ENCODE assay signal across 1 cellular context in the genomic region with DNA sequence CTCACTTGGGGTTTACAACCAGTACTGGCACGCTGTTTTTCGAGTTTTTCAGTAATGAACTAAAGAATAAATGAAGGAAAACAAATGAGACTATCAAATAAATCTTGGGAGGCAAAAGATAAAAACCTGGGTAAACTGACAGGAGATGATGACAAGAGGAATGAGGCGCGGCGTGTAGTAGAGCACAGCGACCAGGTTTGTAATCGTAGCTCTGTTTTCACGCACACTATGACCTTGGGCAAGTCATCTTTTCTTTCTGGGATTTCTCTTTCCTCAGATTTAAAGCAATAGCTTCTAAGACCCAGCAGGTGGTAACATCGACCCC.
TF ChIP-seq lines count a peak whose summit lies in the region.

No MANE protein-coding gene starts in this region.

TF ChIP-seq in GM23338, 12 proteins besides CTCF, POLR2A, EP300 and RAD21:
- TF ChIP-seq, protein P1, sequence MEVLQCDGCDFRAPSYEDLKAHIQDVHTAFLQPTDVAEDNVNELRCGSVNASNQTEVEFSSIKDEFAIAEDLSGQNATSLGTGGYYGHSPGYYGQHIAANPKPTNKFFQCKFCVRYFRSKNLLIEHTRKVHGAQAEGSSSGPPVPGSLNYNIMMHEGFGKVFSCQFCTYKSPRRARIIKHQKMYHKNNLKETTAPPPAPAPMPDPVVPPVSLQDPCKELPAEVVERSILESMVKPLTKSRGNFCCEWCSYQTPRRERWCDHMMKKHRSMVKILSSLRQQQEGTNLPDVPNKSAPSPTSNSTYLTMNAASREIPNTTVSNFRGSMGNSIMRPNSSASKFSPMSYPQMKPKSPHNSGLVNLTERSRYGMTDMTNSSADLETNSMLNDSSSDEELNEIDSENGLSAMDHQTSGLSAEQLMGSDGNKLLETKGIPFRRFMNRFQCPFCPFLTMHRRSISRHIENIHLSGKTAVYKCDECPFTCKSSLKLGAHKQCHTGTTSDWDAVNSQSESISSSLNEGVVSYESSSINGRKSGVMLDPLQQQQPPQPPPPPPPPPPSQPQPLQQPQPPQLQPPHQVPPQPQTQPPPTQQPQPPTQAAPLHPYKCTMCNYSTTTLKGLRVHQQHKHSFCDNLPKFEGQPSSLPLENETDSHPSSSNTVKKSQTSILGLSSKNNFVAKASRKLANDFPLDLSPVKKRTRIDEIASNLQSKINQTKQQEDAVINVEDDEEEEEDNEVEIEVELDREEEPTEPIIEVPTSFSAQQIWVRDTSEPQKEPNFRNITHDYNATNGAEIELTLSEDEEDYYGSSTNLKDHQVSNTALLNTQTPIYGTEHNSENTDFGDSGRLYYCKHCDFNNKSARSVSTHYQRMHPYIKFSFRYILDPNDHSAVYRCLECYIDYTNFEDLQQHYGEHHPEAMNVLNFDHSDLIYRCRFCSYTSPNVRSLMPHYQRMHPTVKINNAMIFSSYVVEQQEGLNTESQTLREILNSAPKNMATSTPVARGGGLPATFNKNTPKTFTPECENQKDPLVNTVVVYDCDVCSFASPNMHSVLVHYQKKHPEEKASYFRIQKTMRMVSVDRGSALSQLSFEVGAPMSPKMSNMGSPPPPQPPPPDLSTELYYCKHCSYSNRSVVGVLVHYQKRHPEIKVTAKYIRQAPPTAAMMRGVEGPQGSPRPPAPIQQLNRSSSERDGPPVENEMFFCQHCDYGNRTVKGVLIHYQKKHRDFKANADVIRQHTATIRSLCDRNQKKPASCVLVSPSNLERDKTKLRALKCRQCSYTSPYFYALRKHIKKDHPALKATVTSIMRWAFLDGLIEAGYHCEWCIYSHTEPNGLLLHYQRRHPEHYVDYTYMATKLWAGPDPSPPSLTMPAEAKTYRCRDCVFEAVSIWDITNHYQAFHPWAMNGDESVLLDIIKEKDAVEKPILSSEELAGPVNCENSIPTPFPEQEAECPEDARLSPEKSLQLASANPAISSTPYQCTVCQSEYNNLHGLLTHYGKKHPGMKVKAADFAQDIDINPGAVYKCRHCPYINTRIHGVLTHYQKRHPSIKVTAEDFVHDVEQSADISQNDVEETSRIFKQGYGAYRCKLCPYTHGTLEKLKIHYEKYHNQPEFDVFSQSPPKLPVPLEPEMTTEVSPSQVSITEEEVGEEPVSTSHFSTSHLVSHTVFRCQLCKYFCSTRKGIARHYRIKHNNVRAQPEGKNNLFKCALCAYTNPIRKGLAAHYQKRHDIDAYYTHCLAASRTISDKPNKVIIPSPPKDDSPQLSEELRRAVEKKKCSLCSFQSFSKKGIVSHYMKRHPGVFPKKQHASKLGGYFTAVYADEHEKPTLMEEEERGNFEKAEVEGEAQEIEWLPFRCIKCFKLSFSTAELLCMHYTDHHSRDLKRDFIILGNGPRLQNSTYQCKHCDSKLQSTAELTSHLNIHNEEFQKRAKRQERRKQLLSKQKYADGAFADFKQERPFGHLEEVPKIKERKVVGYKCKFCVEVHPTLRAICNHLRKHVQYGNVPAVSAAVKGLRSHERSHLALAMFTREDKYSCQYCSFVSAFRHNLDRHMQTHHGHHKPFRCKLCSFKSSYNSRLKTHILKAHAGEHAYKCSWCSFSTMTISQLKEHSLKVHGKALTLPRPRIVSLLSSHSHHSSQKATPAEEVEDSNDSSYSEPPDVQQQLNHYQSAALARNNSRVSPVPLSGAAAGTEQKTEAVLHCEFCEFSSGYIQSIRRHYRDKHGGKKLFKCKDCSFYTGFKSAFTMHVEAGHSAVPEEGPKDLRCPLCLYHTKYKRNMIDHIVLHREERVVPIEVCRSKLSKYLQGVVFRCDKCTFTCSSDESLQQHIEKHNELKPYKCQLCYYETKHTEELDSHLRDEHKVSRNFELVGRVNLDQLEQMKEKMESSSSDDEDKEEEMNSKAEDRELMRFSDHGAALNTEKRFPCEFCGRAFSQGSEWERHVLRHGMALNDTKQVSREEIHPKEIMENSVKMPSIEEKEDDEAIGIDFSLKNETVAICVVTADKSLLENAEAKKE (CRISPR knock-in tag; IDR thresholded peaks at IDR 0.05), result no peak
- TF ChIP-seq JUNB (IDR thresholded peaks at IDR 0.05; ENCODE audit: unreplicated experiment), result no peak
- TF ChIP-seq ZNF114 (CRISPR knock-in tag; IDR thresholded peaks at IDR 0.05), result no peak
- no peak for TF ChIP-seq STAT1 (IDR thresholded peaks at IDR 0.05; ENCODE audit: unreplicated experiment)
- TF ChIP-seq NANOG (IDR thresholded peaks at IDR 0.05; ENCODE audit: borderline replicate concordance), result no peak
- TF ChIP-seq, protein P2, sequence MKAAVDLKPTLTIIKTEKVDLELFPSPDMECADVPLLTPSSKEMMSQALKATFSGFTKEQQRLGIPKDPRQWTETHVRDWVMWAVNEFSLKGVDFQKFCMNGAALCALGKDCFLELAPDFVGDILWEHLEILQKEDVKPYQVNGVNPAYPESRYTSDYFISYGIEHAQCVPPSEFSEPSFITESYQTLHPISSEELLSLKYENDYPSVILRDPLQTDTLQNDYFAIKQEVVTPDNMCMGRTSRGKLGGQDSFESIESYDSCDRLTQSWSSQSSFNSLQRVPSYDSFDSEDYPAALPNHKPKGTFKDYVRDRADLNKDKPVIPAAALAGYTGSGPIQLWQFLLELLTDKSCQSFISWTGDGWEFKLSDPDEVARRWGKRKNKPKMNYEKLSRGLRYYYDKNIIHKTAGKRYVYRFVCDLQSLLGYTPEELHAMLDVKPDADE (IDR thresholded peaks at IDR 0.05), result no peak
- no peak for TF ChIP-seq CREB1 (CRISPR knock-in tag; IDR thresholded peaks at IDR 0.05; ENCODE audit: low read depth)
